15 cellular contexts compared by ENCODE assay signal in genomic region chr5:32851774-32852173, GRCh38.
DNase-seq lines count a peak whose midpoint lies in the region; TF ChIP-seq lines count a peak whose summit lies in the region.
"Had no signal": no experiment of that assay in that cellular context is flagged by ENCODE, and none has a peak within 500 bp of the region (broad histone marks: within the 10 kb centered on the region; RNA-seq: fewer than 3 reads in every experiment).

No MANE protein-coding gene starts in this region.

- no peak overlapping the region for H3K4me3 Mint-ChIP-seq in chondrocyte (ENCODE audit: unreplicated experiment)
- no peak overlapping the region for H3K4me3 Mint-ChIP-seq in immature natural killer cell
- H3K4me3 Mint-ChIP-seq: CD14-positive monocyte had no signal

- peaks cover 25% of the 10 kb centered on the region for H3K4me1 ChIP-seq in ACC112 (ENCODE audit: control insufficient read depth, insufficient read depth, low read length, unreplicated experiment)
- no peaks in the 10 kb centered on the region for H3K4me1 ChIP-seq in mesendoderm (ENCODE audit: control insufficient read depth, low read depth, low read length)
- H3K4me1 ChIP-seq in skeletal muscle satellite cell (ENCODE audit: control insufficient read depth, insufficient read depth, low read length): peaks cover 29% of the 10 kb centered on the region
- H3K4me1 ChIP-seq: Caco-2, HAP-1 had no signal

- H3K79me2 ChIP-seq in ACC112 (ENCODE audit: control insufficient read depth, insufficient read depth, low read length, unreplicated experiment) (no peaks in the 10 kb centered on the region), mesendoderm (ENCODE audit: control insufficient read depth, insufficient read depth, low read length) (no peaks in the 10 kb centered on the region)

- H3K27ac Mint-ChIP-seq in chondrocyte (ENCODE audit: unreplicated experiment): peak overlapping the region; percentile 90
- no peak overlapping the region for H3K27ac Mint-ChIP-seq in immature natural killer cell

- H2BK5ac ChIP-seq in mesendoderm (ENCODE audit: low read length): no peak overlapping the region

- H3K27me3 ChIP-seq in ACC112 (ENCODE audit: insufficient read depth, low read length): no peaks in the 10 kb centered on the region
- no peaks in the 10 kb centered on the region for H3K27me3 ChIP-seq in mesendoderm (ENCODE audit: insufficient read depth, low read length, poor library complexity)
- H3K27me3 ChIP-seq in skeletal muscle satellite cell (ENCODE audit: control insufficient read depth, insufficient read depth, low read length): no peaks in the 10 kb centered on the region

- H3K36me3 ChIP-seq in ACC112 (ENCODE audit: insufficient read depth, low read length) (no peaks in the 10 kb centered on the region), mesendoderm (ENCODE audit: control insufficient read depth, insufficient read depth, low read length) (no peaks in the 10 kb centered on the region), skeletal muscle satellite cell (ENCODE audit: insufficient read depth, low read length) (no peaks in the 10 kb centered on the region)
- H3K36me3 ChIP-seq: HAP-1 had no signal

- H4K8ac ChIP-seq in mesendoderm (ENCODE audit: low read depth, low read length): no peak overlapping the region

- no peak overlapping the region for H4K5ac ChIP-seq in mesendoderm (ENCODE audit: low read length)

- H3K27me3 Mint-ChIP-seq in chondrocyte (ENCODE audit: low read depth): no peaks in the 10 kb centered on the region
- H3K27me3 Mint-ChIP-seq in immature natural killer cell (ENCODE audit: low read depth in 3 of 3): peaks cover 0 to 6% (median 1%) of the 10 kb centered on the region in 3 donors

- TF ChIP-seq CTCF in chondrocyte (IDR thresholded peaks at IDR 0.05): no peak

- peak overlapping the region; percentile 23 for H2BK120ac ChIP-seq in mesendoderm (ENCODE audit: low read depth, low read length)

- no peak overlapping the region for H3K23ac ChIP-seq in mesendoderm (ENCODE audit: low read length)

- no peak overlapping the region for H2BK15ac ChIP-seq in mesendoderm (replicated peaks; ENCODE audit: low read depth)

- H3K9ac ChIP-seq in mesendoderm (ENCODE audit: low read length) (no peak overlapping the region), skeletal muscle satellite cell (ENCODE audit: low read depth, low read length) (peak overlapping the region; percentile 39)

- H3K36me3 Mint-ChIP-seq in chondrocyte (ENCODE audit: low read depth): no peaks in the 10 kb centered on the region
- no peaks in the 10 kb centered on the region for H3K36me3 Mint-ChIP-seq in immature natural killer cell
- H3K36me3 Mint-ChIP-seq: CD14-positive monocyte had no signal

- H3K9me3 Mint-ChIP-seq in chondrocyte (ENCODE audit: low read depth): peaks cover 5% of the 10 kb centered on the region
- H3K9me3 Mint-ChIP-seq in immature natural killer cell: peaks cover 0 to 3% (median 0%) of the 10 kb centered on the region in 6 donors

- H3K4me3 ChIP-seq in ACC112 (ENCODE audit: low read depth, low read length): peak overlapping the region; percentile 12; the same call in 1 of the 2 replicates
- no peak overlapping the region for H3K4me3 ChIP-seq in mesendoderm (ENCODE audit: low read length)
- H3K4me3 ChIP-seq in skeletal muscle satellite cell (ENCODE audit: low read length): no peak overlapping the region
- H3K4me3 ChIP-seq: HAP-1 had no signal

- H2AK5ac ChIP-seq in mesendoderm (ENCODE audit: low read length): no peak overlapping the region

- H3K56ac ChIP-seq in mesendoderm (ENCODE audit: low read length): no peak overlapping the region

- H3K4me2 ChIP-seq in mesendoderm (ENCODE audit: low read length): no peak overlapping the region
- peak overlapping the region; percentile 37 for H3K4me2 ChIP-seq in skeletal muscle satellite cell (ENCODE audit: low read length)

- no peak overlapping the region for H3K18ac ChIP-seq in mesendoderm (ENCODE audit: low read length)

- no peaks in the 10 kb centered on the region for H3K79me1 ChIP-seq in mesendoderm (ENCODE audit: low read length)

- no CpG with 5 or more reads among the region's 5 CpGs for WGBS in mesendoderm (ENCODE audit: extremely low coverage, insufficient coverage, low lambda C conversion rate)

- H3K4me1 Mint-ChIP-seq in chondrocyte (ENCODE audit: low read depth) (peaks cover 62% of the 10 kb centered on the region), immature natural killer cell (peaks cover 4 to 7% of the 10 kb centered on the region in 2 donors)
- H3K4me1 Mint-ChIP-seq: CD14-positive monocyte had no signal

- no peaks in the 10 kb centered on the region for H3K9me3 ChIP-seq in skeletal muscle satellite cell (replicated peaks; ENCODE audit: low read length)
- H3K9me3 ChIP-seq: Caco-2, HAP-1 had no signal

- H3K4ac ChIP-seq in mesendoderm (ENCODE audit: low read depth, low read length): no peak overlapping the region

- H3K27ac ChIP-seq in ACC112 (ENCODE audit: low read depth, low read length) (peak overlapping the region; percentile 81), mesendoderm (ENCODE audit: low read depth, low read length) (no peak overlapping the region)

- DNase-seq in chondrocyte (ENCODE audit: low spot score) (no peak), mesendoderm (peak; percentile 5), NCI-H128 (lab: John Stamatoyannopoulos, UW; ENCODE audit: unreplicated experiment) (no peak), activated gamma-delta T cell (lab: John Stamatoyannopoulos, UW) (no peak), immature natural killer cell (no peak), kidney tubule cell (ENCODE audit: low spot score) (no peak)
- DNase-seq: Kasumi-1, NCI-H1436, NCI-H2029 treated with DMSO at 0.1 percent for 48 hours, NCI-H524 had no signal

- no peak overlapping the region for H2AFZ ChIP-seq in ACC112 (ENCODE audit: low read length, unreplicated experiment)
